ENCODE assay signal across 29 cellular contexts in genomic region chr3:101037613-101038012, GRCh38. TPM values are rescaled to one million over a fixed set of nuclear protein-coding genes. Genes with fewer than 3 reads are reported as not detected.
"Had no signal": no experiment of that assay in that cellular context is flagged by ENCODE, and none has a peak within 500 bp of the region (broad histone marks: within the 10 kb centered on the region; RNA-seq: fewer than 3 reads in every experiment).

No MANE protein-coding gene starts in this region.

- H3K9me3 ChIP-seq: breast epithelium, esophagus muscularis mucosa, neutrophil, psoas muscle, sigmoid colon, stomach, tibial artery had no signal

- H2AFZ ChIP-seq: parathyroid adenoma had no signal

- FAIRE-seq: frontal cortex had no signal

- H3K9ac ChIP-seq: parathyroid adenoma had no signal

- H3K4me3 Mint-ChIP-seq: activated CD4-positive, alpha-beta memory T cell treated with anti-CD3 and anti-CD28 coated beads, Interleukin-2, amount 10 ng/mL, durations not matched to agents 7 days and 5 days; activated CD4-positive, alpha-beta T cell treated with anti-CD3 and anti-CD28 coated beads, Interleukin-2, amount 10 ng/mL, durations not matched to agents 7 days and 5 days; activated T-cell treated with anti-CD3 and anti-CD28 coated beads, Interleukin-2, amount 50 U/mL, for 24 hours; activated T-helper 17 cell treated with anti-CD3 and anti-CD28 coated beads, Interleukin-2, amount 50 U/mL, for 72 hours; naive B cell; nephron progenitor cell; stimulated activated naive B cell treated with anti-CD40 and anti-IgM and Interleukin-4, amounts not matched to agents 10 μg/mL and 1 μg/mL and 100 μg/mL, for 72 hours had no signal

- H3K27ac ChIP-seq: esophagus muscularis mucosa, neutrophil, parathyroid adenoma, psoas muscle, sigmoid colon, stomach, tibial artery had no signal

- H3K4me3 ChIP-seq: breast epithelium, esophagus muscularis mucosa, psoas muscle, sigmoid colon, stomach, tibial artery had no signal

- ATAC-seq: activated T-helper 17 cell treated with anti-CD3 and anti-CD28 coated beads, Interleukin-2, amount 50 U/mL, for 72 hours; psoas muscle; stimulated activated naive B cell treated with anti-CD40 and anti-IgM and Interleukin-4, amounts not matched to agents 10 μg/mL and 1 μg/mL and 100 μg/mL, for 72 hours had no signal

- H3K4me1 Mint-ChIP-seq: activated CD4-positive, alpha-beta memory T cell treated with anti-CD3 and anti-CD28 coated beads, Interleukin-2, amount 10 ng/mL, durations not matched to agents 7 days and 5 days; activated CD4-positive, alpha-beta T cell treated with anti-CD3 and anti-CD28 coated beads, Interleukin-2, amount 10 ng/mL, durations not matched to agents 7 days and 5 days; activated T-helper 17 cell treated with anti-CD3 and anti-CD28 coated beads, Interleukin-2, amount 50 U/mL, for 72 hours; naive B cell; nephron progenitor cell; stimulated activated naive B cell treated with anti-CD40 and anti-IgM and Interleukin-4, amounts not matched to agents 10 μg/mL and 1 μg/mL and 100 μg/mL, for 72 hours had no signal

- H3K27me3 Mint-ChIP-seq: naive B cell; stimulated activated naive B cell treated with anti-CD40 and anti-IgM and Interleukin-4, amounts not matched to agents 10 μg/mL and 1 μg/mL and 100 μg/mL, for 72 hours had no signal

- H3K27ac Mint-ChIP-seq: activated CD4-positive, alpha-beta memory T cell treated with anti-CD3 and anti-CD28 coated beads, Interleukin-2, amount 10 ng/mL, durations not matched to agents 7 days and 5 days; activated CD4-positive, alpha-beta T cell treated with anti-CD3 and anti-CD28 coated beads, Interleukin-2, amount 10 ng/mL, durations not matched to agents 7 days and 5 days; activated T-cell treated with anti-CD3 and anti-CD28 coated beads, Interleukin-2, amount 50 U/mL, for 24 hours; activated T-helper 17 cell treated with anti-CD3 and anti-CD28 coated beads, Interleukin-2, amount 50 U/mL, for 72 hours; naive B cell; nephron progenitor cell; stimulated activated naive B cell treated with anti-CD40 and anti-IgM and Interleukin-4, amounts not matched to agents 10 μg/mL and 1 μg/mL and 100 μg/mL, for 72 hours had no signal

- H3K4me1 ChIP-seq: breast epithelium, parathyroid adenoma, psoas muscle had no signal

- DNase-seq: activated CD4-positive, alpha-beta memory T cell treated with anti-CD3 and anti-CD28 coated beads, Interleukin-2, amount 10 ng/mL, durations not matched to agents 7 days and 5 days; activated CD4-positive, alpha-beta T cell treated with anti-CD3 and anti-CD28 coated beads for 1 hour; activated CD4-positive, alpha-beta T cell treated with anti-CD3 and anti-CD28 coated beads, Interleukin-2, amount 10 ng/mL, durations not matched to agents 7 days and 5 days; activated CD8-positive, alpha-beta memory T cell treated with anti-CD3 and anti-CD28 coated beads, Interleukin-2, amount 50 U/mL, for 48 hours; activated gamma-delta T cell treated with Interleukin-2 at 50 U/mL for 16 hours; activated naive CD4-positive, alpha-beta T cell treated with anti-CD3 and anti-CD28 coated beads, Interleukin-2, amount 50 U/mL, for 16 hours; activated T-cell treated with anti-CD3 and anti-CD28 coated beads, Interleukin-2, amount 50 U/mL, for 24 hours; amniotic stem cell; central memory CD4-positive, alpha-beta T cell; glutamatergic neuron; islet precursor cell; left cardiac atrium; left ventricle myocardium superior; naive B cell; nephron progenitor cell; psoas muscle; sigmoid colon; stimulated activated CD4-positive, alpha-beta T cell treated with anti-CD3 and anti-CD28 coated beads, Interleukin-15, amount 100 ng/mL, for 24 hours; stimulated activated CD4-positive, alpha-beta T cell treated with anti-CD3 and anti-CD28 coated beads, Interleukin-2, amount 100 ng/mL, for 24 hours; stimulated activated naive B cell treated with anti-CD40 and anti-IgM and Interleukin-4, amounts not matched to agents 10 μg/mL and 1 μg/mL and 100 μg/mL, for 72 hours; stomach; T-helper 2 cell; tibial artery had no signal

- H3K27me3 ChIP-seq: breast epithelium, esophagus muscularis mucosa, neutrophil, sigmoid colon, stomach, tibial artery had no signal

- H3K79me2 ChIP-seq: parathyroid adenoma had no signal

- H3K36me3 ChIP-seq: breast epithelium, esophagus muscularis mucosa, neutrophil, sigmoid colon, stomach, tibial artery had no signal

- H3K36me3 Mint-ChIP-seq: naive B cell; stimulated activated naive B cell treated with anti-CD40 and anti-IgM and Interleukin-4, amounts not matched to agents 10 μg/mL and 1 μg/mL and 100 μg/mL, for 72 hours had no signal

- H3K9me3 Mint-ChIP-seq: activated CD4-positive, alpha-beta memory T cell treated with anti-CD3 and anti-CD28 coated beads, Interleukin-2, amount 10 ng/mL, durations not matched to agents 7 days and 5 days; activated T-cell treated with anti-CD3 and anti-CD28 coated beads, Interleukin-2, amount 50 U/mL, for 24 hours; activated T-helper 17 cell treated with anti-CD3 and anti-CD28 coated beads, Interleukin-2, amount 50 U/mL, for 72 hours; nephron progenitor cell had no signal

RNA-seq across cellular contexts. Expression of gene ABI3BP, which starts 44.4 kb away (rescaled TPM):
- total RNA-seq: activated CD4-positive, alpha-beta memory T cell treated with anti-CD3 and anti-CD28 coated beads, Interleukin-2, amount 10 ng/mL, durations not matched to agents 7 days and 5 days; activated CD4-positive, alpha-beta T cell treated with anti-CD3 and anti-CD28 coated beads, Interleukin-2, amount 10 ng/mL, durations not matched to agents 7 days and 5 days had no signal
